Comparison of ENCODE assay signal across 11 cellular contexts in the genomic region with DNA sequence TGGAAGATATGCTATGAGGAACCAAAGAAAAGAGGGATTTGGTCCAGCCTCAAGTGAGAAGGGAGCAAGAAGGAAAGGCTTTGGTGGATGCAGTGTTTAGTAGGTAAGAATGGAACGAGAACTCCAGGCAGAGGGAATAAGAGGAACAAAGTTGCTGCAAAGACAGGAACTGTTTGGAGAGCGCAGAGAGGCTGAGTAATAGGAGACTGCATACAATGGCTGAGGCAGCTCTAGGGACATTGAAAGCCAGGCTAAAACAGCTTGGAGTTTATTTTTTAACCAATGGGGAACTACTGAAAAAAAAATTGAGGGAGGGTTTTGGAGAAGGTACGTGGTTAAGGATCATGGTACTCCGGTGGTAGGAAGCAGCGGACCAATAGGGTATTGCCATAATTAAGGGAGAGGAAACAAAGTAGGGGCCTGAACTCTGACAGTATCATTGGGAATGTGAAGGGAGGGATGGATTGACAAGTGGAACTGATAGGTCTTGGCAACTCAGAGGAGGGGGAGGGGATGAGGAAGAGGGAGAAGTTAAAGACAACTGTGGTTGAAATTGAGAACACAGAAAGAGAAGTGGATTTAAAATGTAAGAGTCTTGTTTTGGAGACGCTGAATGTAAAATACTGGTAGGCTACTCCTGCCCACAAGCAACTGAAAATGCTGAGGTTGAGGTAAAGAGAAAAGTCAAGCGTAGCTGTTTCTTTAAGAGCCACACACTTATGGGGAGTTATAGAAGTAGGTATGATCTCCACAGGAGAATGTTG.
DNase-seq lines count a peak whose midpoint lies in the region; ATAC-seq lines count a peak whose summit lies in the region.
"Had no signal": no experiment of that assay in that cellular context is flagged by ENCODE, and none has a peak within 500 bp of the region (broad histone marks: within the 10 kb centered on the region; RNA-seq: fewer than 3 reads in every experiment).

No MANE protein-coding gene starts in this region.

- peak; percentile 41 for DNase-seq in globus pallidus (ENCODE audit: low spot score)
- no peak for DNase-seq in NCI-H748 treated with DMSO at 0.1 percent for 48 hours (lab: John Stamatoyannopoulos, UW)
- no peak for DNase-seq in KG1 (lab: John Stamatoyannopoulos, UW)
- no peak for DNase-seq in NCI-H1694 (lab: John Stamatoyannopoulos, UW)
- DNase-seq: activated CD8-positive, alpha-beta T cell treated with anti-CD3 and anti-CD28 coated beads, Interleukin-2, amount 10 ng/mL, durations not matched to agents 7 days and 5 days; NCI-H510A treated with DMSO at 0.1 percent for 48 hours; nephron progenitor cell had no signal

- ATAC-seq in GM18511 (IDR thresholded peaks at IDR 0.05; ENCODE audit: unreplicated experiment) (peak; percentile 74), GM21528 (IDR thresholded peaks at IDR 0.05; ENCODE audit: low FRiP score, unreplicated experiment) (peak; percentile 74), HG03378 (IDR thresholded peaks at IDR 0.05; ENCODE audit: unreplicated experiment) (peak; percentile 77)
- no peak for ATAC-seq in activated CD4-positive, CD25-positive, alpha-beta regulatory T cell treated with anti-CD3 and anti-CD28 coated beads, Interleukin-2, amount 50 U/mL, for 24 hours
- ATAC-seq: activated CD8-positive, alpha-beta T cell treated with anti-CD3 and anti-CD28 coated beads, Interleukin-2, amount 10 ng/mL, durations not matched to agents 7 days and 5 days had no signal

Comparison
In these comparisons a context has a peak if more than half of its experiments do, and no peak if none do; other contexts are left out.
1. ATAC-seq: peak in GM18511 (single experiment), GM21528 (single experiment) and HG03378 (single experiment); none in activated CD4-positive, CD25-positive, alpha-beta regulatory T cell treated with anti-CD3 and anti-CD28 coated beads, Interleukin-2, amount 50 U/mL, for 24 hours (0 of 2).